Comparison of ENCODE assay signal across 8 cellular contexts in the genomic region with DNA sequence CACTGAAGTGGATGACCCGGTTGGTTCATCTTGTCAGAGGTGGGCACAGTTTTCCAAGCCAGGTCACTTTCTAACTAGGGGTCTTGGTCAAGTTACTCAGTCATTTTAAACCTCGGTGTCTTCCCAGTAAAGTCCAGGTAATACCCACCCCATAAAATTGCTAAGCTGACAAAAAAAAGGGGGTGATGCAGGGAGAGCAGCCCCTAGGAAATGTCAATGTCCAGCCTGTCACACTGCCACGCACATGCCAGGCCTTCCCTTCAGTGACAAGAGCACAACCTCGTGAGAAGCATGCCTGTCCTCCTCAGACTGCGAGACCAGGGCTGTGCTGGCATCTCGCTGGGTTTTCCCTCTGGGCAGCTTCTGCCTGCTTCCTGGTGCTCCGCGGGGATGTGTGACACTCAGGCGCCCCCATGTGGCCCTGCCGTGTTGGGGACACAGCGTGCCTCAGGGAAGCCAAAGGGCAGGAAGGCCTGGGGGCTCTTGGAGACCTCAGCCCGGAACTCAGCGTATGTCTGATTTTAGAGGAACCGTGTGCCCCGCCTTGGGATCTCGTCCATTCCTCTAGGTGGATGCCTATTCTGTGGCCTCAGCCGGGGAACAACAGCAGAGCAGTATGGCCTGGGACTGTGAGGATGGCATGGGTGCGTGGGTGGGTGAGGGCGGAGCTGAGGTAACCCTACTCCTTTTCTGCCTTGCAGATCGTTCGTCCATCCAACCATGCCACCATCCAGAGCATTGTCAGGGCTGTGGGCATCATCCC. TPM values are rescaled to one million over a fixed set of nuclear protein-coding genes. Genes with fewer than 3 reads are reported as not detected.
DNase-seq lines count a peak whose midpoint lies in the region; ATAC-seq and TF ChIP-seq lines count a peak whose summit lies in the region.

No MANE protein-coding gene starts in this region.

- DNase-seq in A673 (ENCODE audit: low spot score): peak; percentile 80
- peak; percentile 82 for DNase-seq in HPDE6-E6E7 (ENCODE audit: extremely low spot score)
- peak; percentile 32 for DNase-seq in Panc1 (ENCODE audit: low read depth, low spot score)
- DNase-seq in activated T-helper 1 cell treated with anti-CD3 and anti-CD28 coated beads, Interleukin-12 subunit alpha, Interleukin-12 subunit beta, Interleukin-2, Interleukin-4 antibody, amounts not matched to agents 30 ng/mL and 10 ng/mL and 1 ng/mL, durations not matched to agents 14 hours and 24 hours and 36 hours (ENCODE audit: low spot score): peak; percentile 66
- DNase-seq in fibroblast of pulmonary artery (ENCODE audit: low read depth): peak; percentile 78
- peak; percentile 91 for DNase-seq in neural progenitor cell (ENCODE audit: low spot score)
- DNase-seq in stimulated activated naive CD8-positive, alpha-beta T cell treated with anti-CD3 and anti-CD28 coated beads, Interleukin-15, amount 100 ng/mL, for 72 hours: peak; percentile 78 to 85

- H3K9ac ChIP-seq in neural progenitor cell: no peak overlapping the region

- H3K36me3 Mint-ChIP-seq in activated T-helper 1 cell treated with anti-CD3 and anti-CD28 coated beads, Interleukin-12 subunit alpha, Interleukin-12 subunit beta, Interleukin-2, Interleukin-4 antibody, amounts not matched to agents 30 ng/mL and 10 ng/mL and 1 ng/mL, durations not matched to agents 14 hours and 24 hours and 36 hours (ENCODE audit: low read depth): no peaks in the 10 kb centered on the region
- peaks cover 3% of the 10 kb centered on the region for H3K36me3 Mint-ChIP-seq in neural progenitor cell

- peaks cover 12% of the 10 kb centered on the region for H3K4me1 Mint-ChIP-seq in activated T-helper 1 cell treated with anti-CD3 and anti-CD28 coated beads, Interleukin-12 subunit alpha, Interleukin-12 subunit beta, Interleukin-2, Interleukin-4 antibody, amounts not matched to agents 30 ng/mL and 10 ng/mL and 1 ng/mL, durations not matched to agents 14 hours and 24 hours and 36 hours (ENCODE audit: low read depth)
- H3K4me1 Mint-ChIP-seq in neural progenitor cell: peaks cover 24% of the 10 kb centered on the region
- H3K4me1 Mint-ChIP-seq in stimulated activated naive CD8-positive, alpha-beta T cell treated with anti-CD3 and anti-CD28 coated beads, Interleukin-15, amount 100 ng/mL, for 72 hours: peaks cover 23% of the 10 kb centered on the region

- H3K36me3 ChIP-seq in A673 (ENCODE audit: insufficient read depth, low read length, poor library complexity, severe bottlenecking) (no peaks in the 10 kb centered on the region), Panc1 (ENCODE audit: control insufficient read depth, insufficient read depth, low read length) (no peaks in the 10 kb centered on the region), neural progenitor cell (no peaks in the 10 kb centered on the region)

- H3K4me3 ChIP-seq in A673 (ENCODE audit: low read depth, low read length, poor library complexity, severe bottlenecking): no peak overlapping the region
- no peak overlapping the region for H3K4me3 ChIP-seq in Panc1 (ENCODE audit: low read depth in 2 of 2, low read length in 2 of 2)
- H3K4me3 ChIP-seq in fibroblast of pulmonary artery (replicated peaks; ENCODE audit: low read depth, low read length): no peak overlapping the region
- H3K4me3 ChIP-seq in neural progenitor cell: no peak overlapping the region

- in situ Hi-C loops in Panc1 (cut with HindIII; ENCODE audit: low pct_unique_long_range_greater_than_20kb, low sequenced_read_pairs): no loop called here

- intact Hi-C loops in A673 (cut with micrococcal nuclease; ENCODE audit: unreplicated experiment) (loop anchor here (1.0 to 10.0 kb wide), 2 partner anchors 63 to 265 kb away; no protein-coding TSS in a partner anchor), Panc1 (cut with micrococcal nuclease; ENCODE audit: unreplicated experiment) (loop anchor here (1.0 to 2.0 kb wide), 2 partner anchors 265 to 287 kb away; no protein-coding TSS in a partner anchor)
- intact Hi-C loops in activated T-helper 1 cell treated with anti-CD3 and anti-CD28 coated beads, Interleukin-12 subunit alpha, Interleukin-12 subunit beta, Interleukin-2, Interleukin-4 antibody, amounts not matched to agents 30 ng/mL and 10 ng/mL and 1 ng/mL, durations not matched to agents 14 hours and 24 hours and 36 hours (cut with micrococcal nuclease): loop anchor here (1.0 to 5.0 kb wide), 5 partner anchors 47 to 288 kb away; no protein-coding TSS in a partner anchor

- H2AFZ ChIP-seq in neural progenitor cell (replicated peaks): no peak overlapping the region

- ATAC-seq in GM18498 (IDR thresholded peaks at IDR 0.05; ENCODE audit: unreplicated experiment) (peak; percentile 85), Panc1 (peak; percentile 96)
- ATAC-seq in stimulated activated naive CD8-positive, alpha-beta T cell treated with anti-CD3 and anti-CD28 coated beads, Interleukin-15, amount 100 ng/mL, for 72 hours: peak; percentile 94

- no peak overlapping the region for H3K4me3 Mint-ChIP-seq in activated T-helper 1 cell treated with anti-CD3 and anti-CD28 coated beads, Interleukin-12 subunit alpha, Interleukin-12 subunit beta, Interleukin-2, Interleukin-4 antibody, amounts not matched to agents 30 ng/mL and 10 ng/mL and 1 ng/mL, durations not matched to agents 14 hours and 24 hours and 36 hours
- H3K4me3 Mint-ChIP-seq in neural progenitor cell: no peak overlapping the region
- peak overlapping the region in 1 of 2 donors; percentile 44 for H3K4me3 Mint-ChIP-seq in stimulated activated naive CD8-positive, alpha-beta T cell treated with anti-CD3 and anti-CD28 coated beads, Interleukin-15, amount 100 ng/mL, for 72 hours

- CTCF ChIA-PET in A673 (lab: Charles Lee): interaction anchor here (0.7 to 1.4 kb wide), 7 partner anchors 14 to 318 kb away, joined by 3 to 38 read pairs (median 4); no protein-coding TSS in a partner anchor
- CTCF ChIA-PET in Panc1 (lab: Charles Lee): interaction anchor here (0.6 to 2.4 kb wide), 10 partner anchors 12 to 320 kb away, joined by 3 to 30 read pairs (median 4); no protein-coding TSS in a partner anchor

- no peaks in the 10 kb centered on the region for H4K20me1 ChIP-seq in neural progenitor cell (ENCODE audit: low read depth)

- BruUV-seq in A673 (replicated peaks; lab: Mats Ljungman, UMichigan) (no TSS peak), Panc1 (replicated peaks; lab: Mats Ljungman, UMichigan) (no TSS peak)

- no peaks in the 10 kb centered on the region for H3F3A ChIP-seq in neural progenitor cell (ENCODE audit: low read depth)

- peaks cover 2% of the 10 kb centered on the region for H3K27me3 Mint-ChIP-seq in activated T-helper 1 cell treated with anti-CD3 and anti-CD28 coated beads, Interleukin-12 subunit alpha, Interleukin-12 subunit beta, Interleukin-2, Interleukin-4 antibody, amounts not matched to agents 30 ng/mL and 10 ng/mL and 1 ng/mL, durations not matched to agents 14 hours and 24 hours and 36 hours (ENCODE audit: insufficient read depth)
- peaks cover 2% of the 10 kb centered on the region for H3K27me3 Mint-ChIP-seq in neural progenitor cell (ENCODE audit: insufficient read depth, low read depth)
- H3K27me3 Mint-ChIP-seq in stimulated activated naive CD8-positive, alpha-beta T cell treated with anti-CD3 and anti-CD28 coated beads, Interleukin-15, amount 100 ng/mL, for 72 hours: no peaks in the 10 kb centered on the region

- H3K79me2 ChIP-seq in neural progenitor cell (ENCODE audit: low read depth): no peaks in the 10 kb centered on the region

- peak; percentile 86 for TF ChIP-seq CTCF in A673 (conservative IDR thresholded peaks at IDR 0.05; ENCODE audit: low read depth, low read length)
- TF ChIP-seq CTCF in Panc1 (IDR thresholded peaks at IDR 0.05): peak; percentile 96
- peak; percentile 93 for TF ChIP-seq CTCF in fibroblast of pulmonary artery (IDR thresholded peaks at IDR 0.05; ENCODE audit: low read length, missing control alignments)
- TF ChIP-seq CTCF in neural progenitor cell (IDR thresholded peaks at IDR 0.05): peak; percentile 94

- no peak overlapping the region for H3K27ac Mint-ChIP-seq in activated T-helper 1 cell treated with anti-CD3 and anti-CD28 coated beads, Interleukin-12 subunit alpha, Interleukin-12 subunit beta, Interleukin-2, Interleukin-4 antibody, amounts not matched to agents 30 ng/mL and 10 ng/mL and 1 ng/mL, durations not matched to agents 14 hours and 24 hours and 36 hours
- no peak overlapping the region for H3K27ac Mint-ChIP-seq in neural progenitor cell
- peak overlapping the region; percentile 26 to 34 for H3K27ac Mint-ChIP-seq in stimulated activated naive CD8-positive, alpha-beta T cell treated with anti-CD3 and anti-CD28 coated beads, Interleukin-15, amount 100 ng/mL, for 72 hours

- no peak overlapping the region for H3K4me2 ChIP-seq in neural progenitor cell

- no peaks in the 10 kb centered on the region for H3K9me3 Mint-ChIP-seq in activated T-helper 1 cell treated with anti-CD3 and anti-CD28 coated beads, Interleukin-12 subunit alpha, Interleukin-12 subunit beta, Interleukin-2, Interleukin-4 antibody, amounts not matched to agents 30 ng/mL and 10 ng/mL and 1 ng/mL, durations not matched to agents 14 hours and 24 hours and 36 hours
- no peaks in the 10 kb centered on the region for H3K9me3 Mint-ChIP-seq in neural progenitor cell
- H3K9me3 Mint-ChIP-seq in stimulated activated naive CD8-positive, alpha-beta T cell treated with anti-CD3 and anti-CD28 coated beads, Interleukin-15, amount 100 ng/mL, for 72 hours: no peaks in the 10 kb centered on the region

- H3K4me1 ChIP-seq in A673 (ENCODE audit: insufficient read depth, low read length, poor library complexity, severe bottlenecking): no peaks in the 10 kb centered on the region
- H3K4me1 ChIP-seq in Panc1 (ENCODE audit: control insufficient read depth, insufficient read depth, low read length): no peaks in the 10 kb centered on the region
- no peaks in the 10 kb centered on the region for H3K4me1 ChIP-seq in neural progenitor cell

- H3K27ac ChIP-seq in A673 (ENCODE audit: low read depth, low read length, poor library complexity, severe bottlenecking) (no peak overlapping the region), Panc1 (ENCODE audit: low read length) (no peak overlapping the region), neural progenitor cell (no peak overlapping the region)

- H3K27me3 ChIP-seq in A673 (replicated peaks; ENCODE audit: insufficient read depth, low read depth, low read length, poor library complexity) (no peaks in the 10 kb centered on the region), Panc1 (ENCODE audit: control insufficient read depth, insufficient read depth, low read length) (peaks cover 4% of the 10 kb centered on the region; the same call in 1 of the 2 replicates), neural progenitor cell (no peaks in the 10 kb centered on the region)

- POLR2A ChIA-PET in A673 (lab: Charles Lee; ENCODE audit: low non-redundant PET): no interaction called here
- POLR2A ChIA-PET in Panc1 (lab: Charles Lee): no interaction called here

- H3K9me3 ChIP-seq in A673 (ENCODE audit: low read depth, low read length, poor library complexity, severe bottlenecking) (no peaks in the 10 kb centered on the region), Panc1 (ENCODE audit: control insufficient read depth, insufficient read depth, low read depth, low read length) (no peaks in the 10 kb centered on the region), neural progenitor cell (ENCODE audit: low read depth) (no peaks in the 10 kb centered on the region)

RNA-seq across cellular contexts. Expression of a gene that starts 10.2 kb away (rescaled TPM):
- total RNA-seq in A673 (2021) (not detected in 2 replicates), Panc1 (2021; ENCODE audit: unreplicated experiment) (not detected), neural progenitor cell (ENCODE audit: low replicate concordance) (0.19 TPM in 1 of 2 replicates, not detected in the other)
- not detected for polyA plus RNA-seq in Panc1 (2012; ENCODE audit: insufficient read length)
- total RNA-seq in activated T-helper 1 cell treated with anti-CD3 and anti-CD28 coated beads, Interleukin-12 subunit alpha, Interleukin-12 subunit beta, Interleukin-2, Interleukin-4 antibody, amounts not matched to agents 30 ng/mL and 10 ng/mL and 1 ng/mL, durations not matched to agents 14 hours and 24 hours and 36 hours: not detected in 2 replicates

RNA-seq across cellular contexts. Expression of a gene that starts 12.1 kb away (rescaled TPM):
- total RNA-seq in A673 (2021) (0.45 and 0.52 TPM in 2 replicates), Panc1 (2021; ENCODE audit: unreplicated experiment) (1.2 TPM), neural progenitor cell (ENCODE audit: low replicate concordance) (0.28 and 1.6 TPM in 2 replicates)
- 0.74 TPM for polyA plus RNA-seq in Panc1 (2012; ENCODE audit: insufficient read length)
- total RNA-seq in activated T-helper 1 cell treated with anti-CD3 and anti-CD28 coated beads, Interleukin-12 subunit alpha, Interleukin-12 subunit beta, Interleukin-2, Interleukin-4 antibody, amounts not matched to agents 30 ng/mL and 10 ng/mL and 1 ng/mL, durations not matched to agents 14 hours and 24 hours and 36 hours: 0.27 and 0.34 TPM in 2 replicates

RNA-seq across cellular contexts. Expression of a gene that starts 36.1 kb away (rescaled TPM):
- not detected in 2 replicates for total RNA-seq in A673 (2021)
- total RNA-seq in Panc1 (2021; ENCODE audit: unreplicated experiment): not detected
- polyA plus RNA-seq in Panc1 (2012; ENCODE audit: insufficient read length): not detected
- not detected in 2 replicates for total RNA-seq in activated T-helper 1 cell treated with anti-CD3 and anti-CD28 coated beads, Interleukin-12 subunit alpha, Interleukin-12 subunit beta, Interleukin-2, Interleukin-4 antibody, amounts not matched to agents 30 ng/mL and 10 ng/mL and 1 ng/mL, durations not matched to agents 14 hours and 24 hours and 36 hours
- not detected in 2 replicates for total RNA-seq in neural progenitor cell (ENCODE audit: low replicate concordance)

Comparison
In these comparisons a context has a peak if more than half of its experiments do, and no peak if none do; other contexts are left out.
1. DNase-seq: peak in every context shown above with its lines; median percentile 91 in neural progenitor cell; 82 in HPDE6-E6E7; 82 in stimulated activated naive CD8-positive, alpha-beta T cell treated with anti-CD3 and anti-CD28 coated beads, Interleukin-15, amount 100 ng/mL, for 72 hours; 80 in A673; 78 in fibroblast of pulmonary artery; 66 in activated T-helper 1 cell treated with anti-CD3 and anti-CD28 coated beads, Interleukin-12 subunit alpha, Interleukin-12 subunit beta, Interleukin-2, Interleukin-4 antibody, amounts not matched to agents 30 ng/mL and 10 ng/mL and 1 ng/mL, durations not matched to agents 14 hours and 24 hours and 36 hours; 32 in Panc1.
2. H3K27ac Mint-ChIP-seq: peak in stimulated activated naive CD8-positive, alpha-beta T cell treated with anti-CD3 and anti-CD28 coated beads, Interleukin-15, amount 100 ng/mL, for 72 hours (2 of 2); none in activated T-helper 1 cell treated with anti-CD3 and anti-CD28 coated beads, Interleukin-12 subunit alpha, Interleukin-12 subunit beta, Interleukin-2, Interleukin-4 antibody, amounts not matched to agents 30 ng/mL and 10 ng/mL and 1 ng/mL, durations not matched to agents 14 hours and 24 hours and 36 hours (single experiment) and neural progenitor cell (single experiment).
3. Peak in every context shown above with its lines, with median percentiles within 50 percentile points of each other: CTCF ChIP-seq and ATAC-seq.